Comparison of ENCODE assay signal across 9 cellular contexts in genomic region chr15:26864664-26865191, GRCh38. TPM values are rescaled to one million over a fixed set of nuclear protein-coding genes. Genes with fewer than 3 reads are reported as not detected.
DNase-seq lines count a peak whose midpoint lies in the region; ATAC-seq lines count a peak whose summit lies in the region.
"Had no signal": no experiment of that assay in that cellular context is flagged by ENCODE, and none has a peak within 500 bp of the region (broad histone marks: within the 10 kb centered on the region; RNA-seq: fewer than 3 reads in every experiment).

No MANE protein-coding gene starts in this region.

- CTCF ChIA-PET in activated CD4-positive, alpha-beta T cell treated with anti-CD3 and anti-CD28 coated beads for 36 hours (lab: Charles Lee): interaction anchor here (1.5 kb wide), 1 partner anchor 1354 kb away, joined by 4 read pairs; no protein-coding TSS in a partner anchor

- intact Hi-C loops in activated CD4-positive, alpha-beta T cell treated with anti-CD3 and anti-CD28 coated beads for 36 hours (cut with DNase I, micrococcal nuclease): loop anchor here in 1 of 2 experiments (10.0 kb wide), 1 partner anchor 1360 kb away; no protein-coding TSS in a partner anchor
- intact Hi-C loops in activated CD4-positive, alpha-beta T cell treated with anti-CD3 and anti-CD28 coated beads, Interleukin-2, amount 10 ng/mL, durations not matched to agents 24 days and 14 days (cut with micrococcal nuclease): no loop called here

- POLR2A ChIA-PET in activated CD4-positive, alpha-beta T cell treated with anti-CD3 and anti-CD28 coated beads for 36 hours (lab: Charles Lee): no interaction called here

- no peaks in the 10 kb centered on the region for H3K9me3 Mint-ChIP-seq in activated CD4-positive, alpha-beta T cell treated with anti-CD3 and anti-CD28 coated beads for 36 hours (ENCODE audit: low read depth)
- no peaks in the 10 kb centered on the region for H3K9me3 Mint-ChIP-seq in activated CD4-positive, alpha-beta T cell treated with anti-CD3 and anti-CD28 coated beads, Interleukin-2, amount 10 ng/mL, durations not matched to agents 24 days and 14 days
- peaks cover 8% of the 10 kb centered on the region for H3K9me3 Mint-ChIP-seq in stimulated activated effector memory CD8-positive, alpha-beta T cell treated with anti-CD3 and anti-CD28 coated beads, Interleukin-12 subunit alpha, Interleukin-12 subunit beta, amount 100 ng/mL, for 72 hours

- H3K27ac Mint-ChIP-seq in activated CD4-positive, alpha-beta T cell treated with anti-CD3 and anti-CD28 coated beads for 36 hours: no peak overlapping the region
- H3K27ac Mint-ChIP-seq in activated CD4-positive, alpha-beta T cell treated with anti-CD3 and anti-CD28 coated beads, Interleukin-2, amount 10 ng/mL, durations not matched to agents 24 days and 14 days: no peak overlapping the region
- H3K27ac Mint-ChIP-seq in stimulated activated effector memory CD8-positive, alpha-beta T cell treated with anti-CD3 and anti-CD28 coated beads, Interleukin-12 subunit alpha, Interleukin-12 subunit beta, amount 100 ng/mL, for 72 hours: no peak overlapping the region

- peak; percentile 39 for DNase-seq in activated CD4-positive, alpha-beta T cell treated with anti-CD3 and anti-CD28 coated beads for 36 hours
- no peak for DNase-seq in activated CD4-positive, alpha-beta T cell treated with anti-CD3 and anti-CD28 coated beads, Interleukin-2, amount 10 ng/mL, durations not matched to agents 24 days and 14 days
- DNase-seq in NCI-H2227 (lab: John Stamatoyannopoulos, UW; ENCODE audit: unreplicated experiment): peak; percentile 20
- DNase-seq in cerebellar cortex (ENCODE audit: low spot score): peak; percentile 85
- DNase-seq in lung microvascular endothelial cell (ENCODE audit: low read depth in 2 of 2): peak; percentile 51 to 56
- no peak for DNase-seq in NCI-H187 (lab: John Stamatoyannopoulos, UW)
- DNase-seq in stimulated activated effector memory CD8-positive, alpha-beta T cell treated with anti-CD3 and anti-CD28 coated beads, Interleukin-12 subunit alpha, Interleukin-12 subunit beta, amount 100 ng/mL, for 72 hours (ENCODE audit: low spot score in 2 of 2): no peak
- DNase-seq in ureter (ENCODE audit: low spot score): no peak

- no peak overlapping the region for H3K4me3 Mint-ChIP-seq in activated CD4-positive, alpha-beta T cell treated with anti-CD3 and anti-CD28 coated beads for 36 hours
- no peak overlapping the region for H3K4me3 Mint-ChIP-seq in activated CD4-positive, alpha-beta T cell treated with anti-CD3 and anti-CD28 coated beads, Interleukin-2, amount 10 ng/mL, durations not matched to agents 24 days and 14 days
- H3K4me3 Mint-ChIP-seq in stimulated activated effector memory CD8-positive, alpha-beta T cell treated with anti-CD3 and anti-CD28 coated beads, Interleukin-12 subunit alpha, Interleukin-12 subunit beta, amount 100 ng/mL, for 72 hours: no peak overlapping the region

- H3K36me3 Mint-ChIP-seq in activated CD4-positive, alpha-beta T cell treated with anti-CD3 and anti-CD28 coated beads for 36 hours (ENCODE audit: low read depth): no peaks in the 10 kb centered on the region
- H3K36me3 Mint-ChIP-seq in activated CD4-positive, alpha-beta T cell treated with anti-CD3 and anti-CD28 coated beads, Interleukin-2, amount 10 ng/mL, durations not matched to agents 24 days and 14 days (ENCODE audit: low read depth): no peaks in the 10 kb centered on the region
- no peaks in the 10 kb centered on the region for H3K36me3 Mint-ChIP-seq in stimulated activated effector memory CD8-positive, alpha-beta T cell treated with anti-CD3 and anti-CD28 coated beads, Interleukin-12 subunit alpha, Interleukin-12 subunit beta, amount 100 ng/mL, for 72 hours

- peaks cover 31% of the 10 kb centered on the region for H3K27me3 Mint-ChIP-seq in activated CD4-positive, alpha-beta T cell treated with anti-CD3 and anti-CD28 coated beads for 36 hours
- H3K27me3 Mint-ChIP-seq in activated CD4-positive, alpha-beta T cell treated with anti-CD3 and anti-CD28 coated beads, Interleukin-2, amount 10 ng/mL, durations not matched to agents 24 days and 14 days: peaks cover 21% of the 10 kb centered on the region

- H3K4me1 Mint-ChIP-seq in activated CD4-positive, alpha-beta T cell treated with anti-CD3 and anti-CD28 coated beads for 36 hours: no peaks in the 10 kb centered on the region
- H3K4me1 Mint-ChIP-seq in activated CD4-positive, alpha-beta T cell treated with anti-CD3 and anti-CD28 coated beads, Interleukin-2, amount 10 ng/mL, durations not matched to agents 24 days and 14 days: no peaks in the 10 kb centered on the region
- no peaks in the 10 kb centered on the region for H3K4me1 Mint-ChIP-seq in stimulated activated effector memory CD8-positive, alpha-beta T cell treated with anti-CD3 and anti-CD28 coated beads, Interleukin-12 subunit alpha, Interleukin-12 subunit beta, amount 100 ng/mL, for 72 hours

- ATAC-seq in activated CD4-positive, alpha-beta T cell treated with anti-CD3 and anti-CD28 coated beads for 36 hours: no peak
- ATAC-seq in stimulated activated effector memory CD8-positive, alpha-beta T cell treated with anti-CD3 and anti-CD28 coated beads, Interleukin-12 subunit alpha, Interleukin-12 subunit beta, amount 100 ng/mL, for 72 hours: no peak

RNA-seq across cellular contexts. Expression of gene GABRA5, which starts 2.1 kb away (rescaled TPM):
- total RNA-seq in activated CD4-positive, alpha-beta T cell treated with anti-CD3 and anti-CD28 coated beads for 36 hours: not detected
- not detected in 2 replicates for total RNA-seq in activated CD4-positive, alpha-beta T cell treated with anti-CD3 and anti-CD28 coated beads, Interleukin-2, amount 10 ng/mL, durations not matched to agents 24 days and 14 days
- not detected in 2 replicates for total RNA-seq in lung microvascular endothelial cell
- total RNA-seq in ureter: not detected
- total RNA-seq: activated CD8-positive, alpha-beta memory T cell treated with anti-CD3 and anti-CD28 coated beads for 36 hours had no signal

Comparison
In these comparisons a context has a peak if more than half of its experiments do, and no peak if none do; other contexts are left out.
1. DNase-seq: peak in activated CD4-positive, alpha-beta T cell treated with anti-CD3 and anti-CD28 coated beads for 36 hours (single experiment), NCI-H2227 (single experiment), cerebellar cortex (single experiment) and lung microvascular endothelial cell (2 of 2); none in activated CD4-positive, alpha-beta T cell treated with anti-CD3 and anti-CD28 coated beads, Interleukin-2, amount 10 ng/mL, durations not matched to agents 24 days and 14 days (single experiment), NCI-H187 (0 of 2), stimulated activated effector memory CD8-positive, alpha-beta T cell treated with anti-CD3 and anti-CD28 coated beads, Interleukin-12 subunit alpha, Interleukin-12 subunit beta, amount 100 ng/mL, for 72 hours (0 of 2) and ureter (single experiment).